9 cellular contexts compared by ENCODE assay signal in the genomic region with DNA sequence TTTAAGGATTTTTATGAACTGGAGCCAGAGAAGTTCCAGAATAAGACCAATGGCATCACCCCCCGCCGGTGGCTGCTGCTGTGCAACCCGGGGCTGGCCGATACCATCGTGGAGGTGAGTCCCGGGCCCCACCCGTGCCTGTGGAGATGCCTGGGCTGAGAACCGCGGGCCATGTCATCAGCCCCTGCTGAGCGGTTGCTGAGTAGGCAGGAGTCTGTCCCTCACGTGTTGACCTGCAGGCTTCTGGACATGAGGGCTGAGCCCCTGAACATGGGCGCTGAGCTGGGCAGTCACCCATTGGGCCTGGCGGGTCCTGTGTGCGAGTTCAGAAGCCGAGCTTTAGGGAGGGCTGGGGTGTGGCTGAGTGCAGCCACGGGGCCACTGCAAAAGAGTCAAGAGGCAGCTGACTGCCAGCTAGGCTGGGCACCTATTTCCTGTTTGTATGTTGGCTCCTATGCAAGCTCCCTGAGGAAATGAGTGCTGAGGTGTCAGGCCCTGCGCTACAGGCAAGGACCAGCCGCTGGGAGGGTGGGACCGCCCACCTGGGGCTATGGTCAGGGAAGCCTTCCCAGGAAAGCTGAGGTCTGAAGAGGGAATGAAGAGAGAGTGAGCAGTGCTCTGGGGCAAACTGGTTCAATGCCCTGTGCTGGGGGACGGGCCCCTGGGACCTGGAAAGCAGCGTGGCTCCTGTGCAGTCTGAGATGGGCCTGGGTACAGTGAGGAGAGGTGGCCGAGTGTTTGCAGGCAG. TPM values are rescaled to one million over a fixed set of nuclear protein-coding genes. Genes with fewer than 3 reads are reported as not detected.
DNase-seq lines count a peak whose midpoint lies in the region; ATAC-seq and TF ChIP-seq lines count a peak whose summit lies in the region.
"Had no signal": no experiment of that assay in that cellular context is flagged by ENCODE, and none has a peak within 500 bp of the region (broad histone marks: within the 10 kb centered on the region; RNA-seq: fewer than 3 reads in every experiment).

No MANE protein-coding gene starts in this region.

- no peak for ATAC-seq in left ventricle myocardium superior
- ATAC-seq in upper lobe of right lung = no peak

- no peaks in the 10 kb centered on the region for H3K27me3 Mint-ChIP-seq in activated naive CD4-positive, alpha-beta T cell treated with anti-CD3 and anti-CD28 coated beads for 36 hours (ENCODE audit: low read depth)

- no peaks in the 10 kb centered on the region for H3K27me3 ChIP-seq in NT2/D1 (ENCODE audit: insufficient read depth, insufficient read length)
- no peaks in the 10 kb centered on the region for H3K27me3 ChIP-seq in upper lobe of right lung

- DNase-seq in activated naive CD4-positive, alpha-beta T cell treated with anti-CD3 and anti-CD28 coated beads for 36 hours = no peak
- no peak for DNase-seq in activated naive CD4-positive, alpha-beta T cell (lab: John Stamatoyannopoulos, UW)
- DNase-seq in NT2/D1 (ENCODE audit: low read depth, low spot score) = no peak
- peak; percentile 25 for DNase-seq in left ventricle myocardium superior
- peak; percentile 58 for DNase-seq in upper lobe of right lung
- DNase-seq in glomerular visceral epithelial cell (ENCODE audit: extremely low spot score) = no peak
- DNase-seq in NCI-H748 treated with DMSO at 0.1 percent for 48 hours (lab: John Stamatoyannopoulos, UW) = no peak
- DNase-seq in EL = no peak
- DNase-seq: activated CD8-positive, alpha-beta memory T cell treated with anti-CD3 and anti-CD28 coated beads for 24 hours had no signal

- no peaks in the 10 kb centered on the region for H3K9me3 Mint-ChIP-seq in activated naive CD4-positive, alpha-beta T cell treated with anti-CD3 and anti-CD28 coated beads for 36 hours

- H3K36me3 Mint-ChIP-seq in activated naive CD4-positive, alpha-beta T cell treated with anti-CD3 and anti-CD28 coated beads for 36 hours (ENCODE audit: low read depth) = peaks cover 11% of the 10 kb centered on the region

- peaks cover 95% of the 10 kb centered on the region for H3K36me3 ChIP-seq in NT2/D1 (ENCODE audit: insufficient read depth, insufficient read length, low read length)
- H3K36me3 ChIP-seq in upper lobe of right lung = peaks cover 97% of the 10 kb centered on the region

- peak overlapping the region; percentile 32 for H3K9ac ChIP-seq in NT2/D1 (ENCODE audit: insufficient read length, low read depth)

- H3K4me3 ChIP-seq in NT2/D1 (ENCODE audit: insufficient read length, low read depth) (no peak overlapping the region), upper lobe of right lung (no peak overlapping the region)

- peak overlapping the region; percentile 61 for H3K27ac Mint-ChIP-seq in activated naive CD4-positive, alpha-beta T cell treated with anti-CD3 and anti-CD28 coated beads for 36 hours

- H3K27ac ChIP-seq in upper lobe of right lung = no peak overlapping the region

- H3K4me1 Mint-ChIP-seq in activated naive CD4-positive, alpha-beta T cell treated with anti-CD3 and anti-CD28 coated beads for 36 hours (ENCODE audit: low read depth) = peaks cover 1% of the 10 kb centered on the region

- H3K4me1 ChIP-seq in NT2/D1 (ENCODE audit: insufficient read depth, insufficient read length) = no peaks in the 10 kb centered on the region
- no peaks in the 10 kb centered on the region for H3K4me1 ChIP-seq in upper lobe of right lung

- H3K4me3 Mint-ChIP-seq in activated naive CD4-positive, alpha-beta T cell treated with anti-CD3 and anti-CD28 coated beads for 36 hours = no peak overlapping the region

- intact Hi-C loops in activated naive CD4-positive, alpha-beta T cell treated with anti-CD3 and anti-CD28 coated beads for 36 hours (cut with micrococcal nuclease) = no loop called here
- intact Hi-C loops in left ventricle myocardium superior (cut with micrococcal nuclease) = no loop called here
- intact Hi-C loops in upper lobe of right lung (cut with DNase I) = no loop called here

- CTCF ChIA-PET in activated naive CD4-positive, alpha-beta T cell treated with anti-CD3 and anti-CD28 coated beads for 36 hours (lab: Charles Lee) = interaction anchor here (1.4 kb wide), 1 partner anchor 117 kb away, joined by 5 read pairs; no protein-coding TSS in a partner anchor

- H3K9me3 ChIP-seq in NT2/D1 (ENCODE audit: insufficient read depth, low read length) (no peaks in the 10 kb centered on the region), upper lobe of right lung (no peaks in the 10 kb centered on the region)

- no peak for TF ChIP-seq CTCF in upper lobe of right lung (IDR thresholded peaks at IDR 0.05)

RNA-seq across cellular contexts. Expression of a gene that starts 34.3 kb away (rescaled TPM):
- total RNA-seq in activated naive CD4-positive, alpha-beta T cell treated with anti-CD3 and anti-CD28 coated beads for 36 hours = 10 to 100 TPM; 19.6 to 20.0 TPM
- total RNA-seq in left ventricle myocardium superior = 205 TPM
- 61.1 TPM for total RNA-seq in upper lobe of right lung

Comparison
In these comparisons a context has a peak if more than half of its experiments do, and no peak if none do; other contexts are left out.
1. DNase-seq: peak in left ventricle myocardium superior (single experiment) and upper lobe of right lung (single experiment); none in activated naive CD4-positive, alpha-beta T cell treated with anti-CD3 and anti-CD28 coated beads for 36 hours (single experiment), activated naive CD4-positive, alpha-beta T cell (0 of 4), NT2/D1 (single experiment), glomerular visceral epithelial cell (single experiment), NCI-H748 treated with DMSO at 0.1 percent for 48 hours (single experiment) and EL (single experiment).